Comparison of ENCODE assay signal across 1 cellular context in the genomic region with DNA sequence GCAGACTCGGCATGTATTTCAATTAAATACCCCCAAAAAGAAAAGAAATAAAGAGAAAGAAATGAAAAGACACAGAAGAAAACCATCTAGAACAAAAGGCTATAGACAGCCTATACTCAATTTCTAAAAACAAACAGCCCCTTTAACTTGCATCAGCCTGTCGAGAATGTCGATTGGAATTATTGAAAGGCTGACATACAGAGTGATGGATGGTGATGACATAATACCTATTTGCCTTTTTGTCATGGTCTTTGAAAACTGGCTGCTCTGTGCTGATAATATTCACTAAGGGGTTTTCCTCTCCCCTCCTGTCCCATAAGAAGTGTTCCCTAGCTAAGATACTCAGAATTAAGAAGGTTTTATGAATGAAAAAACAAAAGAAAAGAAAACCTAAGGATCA.
A peak's percentile ranks its signal among the peaks of the same experiment; 100 is the strongest.
TF ChIP-seq lines count a peak whose summit lies in the region.

No MANE protein-coding gene starts in this region.

TF ChIP-seq in K562, 482 proteins besides CTCF, POLR2A, EP300 and RAD21 (continued from another document and continues in another):
- TF ChIP-seq ZNF143 (CRISPR knock-in tag; IDR thresholded peaks at IDR 0.05) (no peak), NR2F6 (CRISPR knock-in tag; IDR thresholded peaks at IDR 0.05) (no peak), XRCC3 (IDR thresholded peaks at IDR 0.05) (no peak), RBM14 (IDR thresholded peaks at IDR 0.05; ENCODE audit: borderline replicate concordance, insufficient read depth, low read depth, low read length) (no peak), TFAM (CRISPR knock-in tag; conservative IDR thresholded peaks at IDR 0.05) (no peak), STAT5A (IDR thresholded peaks at IDR 0.05; ENCODE audit: borderline replicate concordance, low read length) (0 out of 2 replicates have a peak, but pooled peaks have one; percentile 42), MYC (IDR thresholded peaks at IDR 0.05; ENCODE audit: low read depth, low read length) (0 out of 2 replicates have a peak, but pooled peaks have one; percentile 28), MYC (CRISPR knock-in tag; IDR thresholded peaks at IDR 0.05; ENCODE audit: borderline replicate concordance, low read depth) (no peak), DLX4 (CRISPR knock-in tag; IDR thresholded peaks at IDR 0.05) (no peak), BRCA1 (IDR thresholded peaks at IDR 0.05) (no peak), BRCA1 (CRISPR knock-in tag; IDR thresholded peaks at IDR 0.05) (no peak), CEBPB (tag; IDR thresholded peaks at IDR 0.05) (peak; percentile 69), ZBTB11 (CRISPR knock-in tag; IDR thresholded peaks at IDR 0.05) (no peak), JUN (IDR thresholded peaks at IDR 0.05; ENCODE audit: borderline replicate concordance, low read depth, low read length) (peak; percentile 64; the same call in 1 of the 2 replicates), JUN (CRISPR knock-in tag; IDR thresholded peaks at IDR 0.05; ENCODE audit: borderline replicate concordance) (no peak), ZBTB17 (CRISPR knock-in tag; IDR thresholded peaks at IDR 0.05) (peak; percentile 95), MTF1 (CRISPR knock-in tag; IDR thresholded peaks at IDR 0.05; ENCODE audit: borderline replicate concordance) (no peak), SMARCE1 (IDR thresholded peaks at IDR 0.05) (peak; percentile 73), MBD2 (IDR thresholded peaks at IDR 0.05; ENCODE audit: borderline replicate concordance, low read depth) (no peak), ADNP (tag; IDR thresholded peaks at IDR 0.05) (no peak), ATF7 (IDR thresholded peaks at IDR 0.05) (peak; percentile 94), FOXM1 (IDR thresholded peaks at IDR 0.05; ENCODE audit: low read depth) (peak; percentile 55; the same call in 1 of the 2 replicates), FOXM1 (CRISPR knock-in tag; IDR thresholded peaks at IDR 0.05; ENCODE audit: low read depth) (no peak), HES1 (IDR thresholded peaks at IDR 0.05; ENCODE audit: low read depth) (no peak), NFIC (IDR thresholded peaks at IDR 0.05) (peak; percentile 28; the same call in 1 of the 2 replicates), MCM3 (IDR thresholded peaks at IDR 0.05) (no peak), ZMIZ1 (IDR thresholded peaks at IDR 0.05; ENCODE audit: low read depth in 2 of 2, low read length in 2 of 2) (0 out of 4 replicates have a peak, but pooled peaks of 1 of the 2 experiments have one; percentile 63), ZNF76 (CRISPR knock-in tag; IDR thresholded peaks at IDR 0.05; ENCODE audit: borderline replicate concordance) (no peak), FOXA3 (CRISPR knock-in tag; conservative IDR thresholded peaks at IDR 0.05 in 1 of 2, IDR thresholded peaks at IDR 0.05 in 1 of 2) (0 out of 4 replicates have a peak, but pooled peaks of 1 of the 2 experiments have one; percentile 18), ZNF24 (IDR thresholded peaks at IDR 0.05) (no peak), CBFA2T3 (IDR thresholded peaks at IDR 0.05) (peak; percentile 80), TCF7L2 (IDR thresholded peaks at IDR 0.05; ENCODE audit: low read depth, low read length) (no peak), CBX3 (IDR thresholded peaks at IDR 0.05; ENCODE audit: borderline replicate concordance in 1 of 2, low read length in 2 of 2) (peak in 1 of 2 experiments; percentile 13; a peak in 2 of 3 replicates), ZNF77 (CRISPR knock-in tag; IDR thresholded peaks at IDR 0.05) (no peak), CREM (IDR thresholded peaks at IDR 0.05; ENCODE audit: low read depth) (peak; percentile 79), GABPA (tag; conservative IDR thresholded peaks at IDR 0.05; ENCODE audit: low read depth) (no peak), CREB1 (IDR thresholded peaks at IDR 0.05) (peak; percentile 74; the same call in 1 of the 2 replicates), CREB1 (CRISPR knock-in tag; IDR thresholded peaks at IDR 0.05) (no peak), TCF3 (CRISPR knock-in tag; IDR thresholded peaks at IDR 0.05) (peak; percentile 79), E2F5 (CRISPR knock-in tag; IDR thresholded peaks at IDR 0.05) (no peak), ARID1B (IDR thresholded peaks at IDR 0.05) (peak; percentile 90), ZNF175 (CRISPR knock-in tag; IDR thresholded peaks at IDR 0.05; ENCODE audit: low read depth) (no peak), MCM5 (IDR thresholded peaks at IDR 0.05; ENCODE audit: low read depth) (no peak)
- TF ChIP-seq, protein P1, sequence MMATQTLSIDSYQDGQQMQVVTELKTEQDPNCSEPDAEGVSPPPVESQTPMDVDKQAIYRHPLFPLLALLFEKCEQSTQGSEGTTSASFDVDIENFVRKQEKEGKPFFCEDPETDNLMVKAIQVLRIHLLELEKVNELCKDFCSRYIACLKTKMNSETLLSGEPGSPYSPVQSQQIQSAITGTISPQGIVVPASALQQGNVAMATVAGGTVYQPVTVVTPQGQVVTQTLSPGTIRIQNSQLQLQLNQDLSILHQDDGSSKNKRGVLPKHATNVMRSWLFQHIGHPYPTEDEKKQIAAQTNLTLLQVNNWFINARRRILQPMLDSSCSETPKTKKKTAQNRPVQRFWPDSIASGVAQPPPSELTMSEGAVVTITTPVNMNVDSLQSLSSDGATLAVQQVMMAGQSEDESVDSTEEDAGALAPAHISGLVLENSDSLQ (IDR thresholded peaks at IDR 0.05): peak; percentile 95
- TF ChIP-seq, protein P2, sequence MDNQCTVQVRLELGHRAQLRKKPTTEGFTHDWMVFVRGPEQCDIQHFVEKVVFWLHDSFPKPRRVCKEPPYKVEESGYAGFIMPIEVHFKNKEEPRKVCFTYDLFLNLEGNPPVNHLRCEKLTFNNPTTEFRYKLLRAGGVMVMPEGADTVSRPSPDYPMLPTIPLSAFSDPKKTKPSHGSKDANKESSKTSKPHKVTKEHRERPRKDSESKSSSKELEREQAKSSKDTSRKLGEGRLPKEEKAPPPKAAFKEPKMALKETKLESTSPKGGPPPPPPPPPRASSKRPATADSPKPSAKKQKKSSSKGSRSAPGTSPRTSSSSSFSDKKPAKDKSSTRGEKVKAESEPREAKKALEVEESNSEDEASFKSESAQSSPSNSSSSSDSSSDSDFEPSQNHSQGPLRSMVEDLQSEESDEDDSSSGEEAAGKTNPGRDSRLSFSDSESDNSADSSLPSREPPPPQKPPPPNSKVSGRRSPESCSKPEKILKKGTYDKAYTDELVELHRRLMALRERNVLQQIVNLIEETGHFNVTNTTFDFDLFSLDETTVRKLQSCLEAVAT (IDR thresholded peaks at IDR 0.05): peak in 1 of 2 experiments; percentile 99; a peak in 2 of 4 replicates
- TF ChIP-seq, protein P3, sequence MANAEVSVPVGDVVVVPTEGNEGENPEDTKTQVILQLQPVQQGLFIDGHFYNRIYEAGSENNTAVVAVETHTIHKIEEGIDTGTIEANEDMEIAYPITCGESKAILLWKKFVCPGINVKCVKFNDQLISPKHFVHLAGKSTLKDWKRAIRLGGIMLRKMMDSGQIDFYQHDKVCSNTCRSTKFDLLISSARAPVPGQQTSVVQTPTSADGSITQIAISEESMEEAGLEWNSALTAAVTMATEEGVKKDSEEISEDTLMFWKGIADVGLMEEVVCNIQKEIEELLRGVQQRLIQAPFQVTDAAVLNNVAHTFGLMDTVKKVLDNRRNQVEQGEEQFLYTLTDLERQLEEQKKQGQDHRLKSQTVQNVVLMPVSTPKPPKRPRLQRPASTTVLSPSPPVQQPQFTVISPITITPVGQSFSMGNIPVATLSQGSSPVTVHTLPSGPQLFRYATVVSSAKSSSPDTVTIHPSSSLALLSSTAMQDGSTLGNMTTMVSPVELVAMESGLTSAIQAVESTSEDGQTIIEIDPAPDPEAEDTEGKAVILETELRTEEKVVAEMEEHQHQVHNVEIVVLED (CRISPR knock-in tag; IDR thresholded peaks at IDR 0.05): no peak
- TF ChIP-seq, protein P4, sequence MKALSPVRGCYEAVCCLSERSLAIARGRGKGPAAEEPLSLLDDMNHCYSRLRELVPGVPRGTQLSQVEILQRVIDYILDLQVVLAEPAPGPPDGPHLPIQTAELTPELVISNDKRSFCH (CRISPR knock-in tag; IDR thresholded peaks at IDR 0.05): no peak
- TF ChIP-seq, protein P4 (tag; IDR thresholded peaks at IDR 0.05): 0 out of 2 replicates have a peak, but pooled peaks have one; percentile 42
- TF ChIP-seq, protein P5, sequence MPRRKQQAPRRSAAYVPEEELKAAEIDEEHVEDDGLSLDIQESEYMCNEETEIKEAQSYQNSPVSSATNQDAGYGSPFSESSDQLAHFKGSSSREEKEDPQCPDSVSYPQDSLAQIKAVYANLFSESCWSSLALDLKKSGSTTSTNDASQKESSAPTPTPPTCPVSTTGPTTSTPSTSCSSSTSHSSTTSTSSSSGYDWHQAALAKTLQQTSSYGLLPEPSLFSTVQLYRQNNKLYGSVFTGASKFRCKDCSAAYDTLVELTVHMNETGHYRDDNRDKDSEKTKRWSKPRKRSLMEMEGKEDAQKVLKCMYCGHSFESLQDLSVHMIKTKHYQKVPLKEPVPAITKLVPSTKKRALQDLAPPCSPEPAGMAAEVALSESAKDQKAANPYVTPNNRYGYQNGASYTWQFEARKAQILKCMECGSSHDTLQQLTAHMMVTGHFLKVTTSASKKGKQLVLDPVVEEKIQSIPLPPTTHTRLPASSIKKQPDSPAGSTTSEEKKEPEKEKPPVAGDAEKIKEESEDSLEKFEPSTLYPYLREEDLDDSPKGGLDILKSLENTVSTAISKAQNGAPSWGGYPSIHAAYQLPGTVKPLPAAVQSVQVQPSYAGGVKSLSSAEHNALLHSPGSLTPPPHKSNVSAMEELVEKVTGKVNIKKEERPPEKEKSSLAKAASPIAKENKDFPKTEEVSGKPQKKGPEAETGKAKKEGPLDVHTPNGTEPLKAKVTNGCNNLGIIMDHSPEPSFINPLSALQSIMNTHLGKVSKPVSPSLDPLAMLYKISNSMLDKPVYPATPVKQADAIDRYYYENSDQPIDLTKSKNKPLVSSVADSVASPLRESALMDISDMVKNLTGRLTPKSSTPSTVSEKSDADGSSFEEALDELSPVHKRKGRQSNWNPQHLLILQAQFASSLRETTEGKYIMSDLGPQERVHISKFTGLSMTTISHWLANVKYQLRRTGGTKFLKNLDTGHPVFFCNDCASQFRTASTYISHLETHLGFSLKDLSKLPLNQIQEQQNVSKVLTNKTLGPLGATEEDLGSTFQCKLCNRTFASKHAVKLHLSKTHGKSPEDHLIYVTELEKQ (CRISPR knock-in tag; IDR thresholded peaks at IDR 0.05): no peak
